1 cellular context compared by ENCODE assay signal in the genomic region with DNA sequence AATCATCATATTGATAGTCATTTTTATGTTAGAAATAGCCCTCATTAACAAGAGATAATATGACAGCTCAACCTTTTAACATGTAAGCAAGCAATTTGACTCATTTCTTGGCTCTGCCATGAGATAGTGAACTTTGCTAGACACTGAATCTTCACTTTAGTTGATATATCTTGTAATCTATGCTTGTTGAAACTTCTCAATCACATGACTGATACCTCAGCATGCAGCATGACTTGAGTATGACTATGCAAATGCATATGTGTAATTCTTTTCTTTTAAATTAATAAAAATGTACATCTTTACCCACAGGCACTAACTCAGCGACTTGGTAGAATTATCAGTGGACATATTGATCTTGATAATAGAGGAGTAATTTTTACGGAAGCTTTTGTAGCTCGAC.
A peak's percentile ranks its signal among the peaks of the same experiment; 100 is the strongest.
TF ChIP-seq lines count a peak whose summit lies in the region.

No MANE protein-coding gene starts in this region.

TF ChIP-seq in K562, 482 proteins besides CTCF, POLR2A, EP300 and RAD21:
- TF ChIP-seq, protein P1, sequence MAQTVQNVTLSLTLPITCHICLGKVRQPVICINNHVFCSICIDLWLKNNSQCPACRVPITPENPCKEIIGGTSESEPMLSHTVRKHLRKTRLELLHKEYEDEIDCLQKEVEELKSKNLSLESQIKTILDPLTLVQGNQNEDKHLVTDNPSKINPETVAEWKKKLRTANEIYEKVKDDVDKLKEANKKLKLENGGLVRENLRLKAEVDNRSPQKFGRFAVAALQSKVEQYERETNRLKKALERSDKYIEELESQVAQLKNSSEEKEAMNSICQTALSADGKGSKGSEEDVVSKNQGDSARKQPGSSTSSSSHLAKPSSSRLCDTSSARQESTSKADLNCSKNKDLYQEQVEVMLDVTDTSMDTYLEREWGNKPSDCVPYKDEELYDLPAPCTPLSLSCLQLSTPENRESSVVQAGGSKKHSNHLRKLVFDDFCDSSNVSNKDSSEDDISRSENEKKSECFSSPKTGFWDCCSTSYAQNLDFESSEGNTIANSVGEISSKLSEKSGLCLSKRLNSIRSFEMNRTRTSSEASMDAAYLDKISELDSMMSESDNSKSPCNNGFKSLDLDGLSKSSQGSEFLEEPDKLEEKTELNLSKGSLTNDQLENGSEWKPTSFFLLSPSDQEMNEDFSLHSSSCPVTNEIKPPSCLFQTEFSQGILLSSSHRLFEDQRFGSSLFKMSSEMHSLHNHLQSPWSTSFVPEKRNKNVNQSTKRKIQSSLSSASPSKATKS (CRISPR knock-in tag; IDR thresholded peaks at IDR 0.05), result no peak
- peak; percentile 58 for TF ChIP-seq TFE3 (CRISPR knock-in tag; IDR thresholded peaks at IDR 0.05)
